16 cellular contexts compared by ENCODE assay signal in genomic region chr1:17298-17697, GRCh38. TPM values are rescaled to one million over a fixed set of nuclear protein-coding genes. Genes with fewer than 3 reads are reported as not detected.
DNase-seq lines count a peak whose midpoint lies in the region; ATAC-seq and TF ChIP-seq lines count a peak whose summit lies in the region.
"Not testable (repeated sequence)": the region's sequence is repeated elsewhere in the genome, so short reads cannot be mapped to it uniquely, and the experiment has no call there.
"Had no signal": no experiment of that assay in that cellular context is flagged by ENCODE, and none has a peak within 500 bp of the region (broad histone marks: within the 10 kb centered on the region; RNA-seq: fewer than 3 reads in every experiment).

No MANE protein-coding gene starts in this region.

- peak; percentile 22 for DNase-seq in activated CD4-positive, CD25-positive, alpha-beta regulatory T cell treated with anti-CD3 and anti-CD28 coated beads, Interleukin-2, amount 50 U/mL, for 72 hours
- peak; percentile 32 for DNase-seq in activated T-cell treated with anti-CD3 and anti-CD28 coated beads, Interleukin-2, amount 50 U/mL, for 24 hours
- DNase-seq in body of pancreas (peak; percentile 2 to 17 (median 9)), left cardiac atrium (peak; percentile 19), lower lobe of right lung (peak; percentile 30), posterior vena cava (ENCODE audit: low spot score) (peak; percentile 79), aorta (peak; percentile 46 to 75)
- DNase-seq in stimulated activated CD8-positive, alpha-beta memory T cell treated with anti-CD3 and anti-CD28 coated beads, Interleukin-4, amount 100 ng/mL, for 48 hours, result peak; percentile 23

- not testable (repeated sequence) for TF ChIP-seq POLR2A in body of pancreas (IDR thresholded peaks at IDR 0.05)

- not testable (repeated sequence) for H3K27ac ChIP-seq in body of pancreas; lower lobe of right lung; aorta (ENCODE audit: low read depth in 1 of 2, low read length in 2 of 2)

- not testable (repeated sequence) for H3K36me3 Mint-ChIP-seq in activated T-cell treated with anti-CD3 and anti-CD28 coated beads, Interleukin-2, amount 50 U/mL, for 24 hours (ENCODE audit: low read depth)

- H3K4me3 ChIP-seq in body of pancreas; lower lobe of right lung; aorta (ENCODE audit: low read length in 2 of 2): not testable (repeated sequence)

- TF ChIP-seq CTCF in body of pancreas (IDR thresholded peaks at IDR 0.05); lower lobe of right lung (IDR thresholded peaks at IDR 0.05): not testable (repeated sequence)

- not testable (repeated sequence) for ATAC-seq in body of pancreas; left cardiac atrium; lower lobe of right lung; aorta (ENCODE audit: low FRiP score)

- not testable (repeated sequence) for H3K4me3 Mint-ChIP-seq in activated T-cell treated with anti-CD3 and anti-CD28 coated beads, Interleukin-2, amount 50 U/mL, for 24 hours

- not testable (repeated sequence) for H3K27ac Mint-ChIP-seq in activated T-cell treated with anti-CD3 and anti-CD28 coated beads, Interleukin-2, amount 50 U/mL, for 24 hours

- intact Hi-C loops in body of pancreas (cut with DNase I); left cardiac atrium (cut with DNase I); lower lobe of right lung (cut with DNase I); posterior vena cava (cut with DNase I); aorta (cut with DNase I): not testable (repeated sequence)

- 92 to 94% methylated on average over 5 to 10 of the region's 12 CpGs for WGBS in body of pancreas, 2 donors
- WGBS in aorta, 2 donors, result 92 to 95% methylated on average over 7 to 8 of the region's 12 CpGs

- not testable (repeated sequence) for H3K9me3 ChIP-seq in body of pancreas; lower lobe of right lung; aorta (ENCODE audit: control insufficient read depth, low read length)

- H3K4me1 Mint-ChIP-seq in activated T-cell treated with anti-CD3 and anti-CD28 coated beads, Interleukin-2, amount 50 U/mL, for 24 hours (ENCODE audit: low read depth), result not testable (repeated sequence)

- H3K27me3 ChIP-seq in body of pancreas; lower lobe of right lung (ENCODE audit: low read depth); aorta (ENCODE audit: control insufficient read depth in 1 of 2, insufficient read depth in 2 of 2, low read length in 1 of 2): not testable (repeated sequence)

- H3K9me3 Mint-ChIP-seq in activated T-cell treated with anti-CD3 and anti-CD28 coated beads, Interleukin-2, amount 50 U/mL, for 24 hours, result not testable (repeated sequence)

- not testable (repeated sequence) for H3K27me3 Mint-ChIP-seq in activated T-cell treated with anti-CD3 and anti-CD28 coated beads, Interleukin-2, amount 50 U/mL, for 24 hours

- not testable (repeated sequence) for H3K36me3 ChIP-seq in body of pancreas (replicated peaks in 1 of 2; ENCODE audit: insufficient read depth in 1 of 2, low read depth in 2 of 2); lower lobe of right lung; aorta (ENCODE audit: control insufficient read depth in 1 of 2, insufficient read depth in 2 of 2, low read length in 1 of 2)

- H3K4me1 ChIP-seq in body of pancreas; lower lobe of right lung; aorta (ENCODE audit: control insufficient read depth in 1 of 2, insufficient read depth in 2 of 2, low read length in 2 of 2): not testable (repeated sequence)

RNA-seq across cellular contexts. Expression of gene OR4F5, which starts 47.9 kb away (rescaled TPM):
- not detected for total RNA-seq in body of pancreas
- not detected for total RNA-seq in left cardiac atrium
- total RNA-seq in lower lobe of right lung, result not detected
- not detected for total RNA-seq in posterior vena cava
- not detected for total RNA-seq in aorta
- not detected for polyA plus RNA-seq in aorta
- total RNA-seq: activated T-helper 1 cell treated with anti-CD3 and anti-CD28 coated beads, Interleukin-12 subunit alpha, Interleukin-12 subunit beta, Interleukin-2, Interleukin-4 antibody, amounts not matched to agents 30 ng/mL and 10 ng/mL and 1 ng/mL, durations not matched to agents 14 hours and 24 hours and 36 hours; cardiac muscle cell; HepG2; HFFc6; lung microvascular endothelial cell; pulmonary artery endothelial cell; RPMI7951; SJCRH30 had no signal
- polyA plus RNA-seq: cardiac muscle cell, HepG2 had no signal

Comparison
In these comparisons a context has a peak if more than half of its experiments do, and no peak if none do; other contexts are left out.
1. DNase-seq: peak in every context shown above with its lines; median percentile 79 in posterior vena cava; 60 in aorta; 32 in activated T-cell treated with anti-CD3 and anti-CD28 coated beads, Interleukin-2, amount 50 U/mL, for 24 hours; 30 in lower lobe of right lung; 23 in stimulated activated CD8-positive, alpha-beta memory T cell treated with anti-CD3 and anti-CD28 coated beads, Interleukin-4, amount 100 ng/mL, for 48 hours; 22 in activated CD4-positive, CD25-positive, alpha-beta regulatory T cell treated with anti-CD3 and anti-CD28 coated beads, Interleukin-2, amount 50 U/mL, for 72 hours; 19 in left cardiac atrium; 9 in body of pancreas.